Comparison of ENCODE assay signal across 17 cellular contexts in genomic region chr2:593354-594026, GRCh38.
DNase-seq lines count a peak whose midpoint lies in the region; ATAC-seq and TF ChIP-seq lines count a peak whose summit lies in the region.
"Had no signal": no experiment of that assay in that cellular context is flagged by ENCODE, and none has a peak within 500 bp of the region (broad histone marks: within the 10 kb centered on the region; RNA-seq: fewer than 3 reads in every experiment).

No MANE protein-coding gene starts in this region.

- H3K4me2 ChIP-seq in hepatocyte = no peak overlapping the region
- H3K4me2 ChIP-seq: BLaER1 had no signal

- H3K27me3 Mint-ChIP-seq in stimulated activated naive B cell treated with anti-CD40 and anti-IgM and Interleukin-4, amounts not matched to agents 10 μg/mL and 1 μg/mL and 100 μg/mL, for 72 hours = peaks cover 17 to 30% of the 10 kb centered on the region in 2 donors

- peak overlapping the region; percentile 63 for H3K27ac ChIP-seq in hepatocyte
- H3K27ac ChIP-seq: BLaER1, C4-2B, GM23248 had no signal

- no peak overlapping the region for H3K4me3 Mint-ChIP-seq in stimulated activated naive B cell treated with anti-CD40 and anti-IgM and Interleukin-4, amounts not matched to agents 10 μg/mL and 1 μg/mL and 100 μg/mL, for 72 hours
- H3K4me3 Mint-ChIP-seq: B cell; CD4-positive, CD25-positive, alpha-beta regulatory T cell; CD8-positive, alpha-beta T cell had no signal

- H3K27me3 ChIP-seq in hepatocyte = no peaks in the 10 kb centered on the region
- H3K27me3 ChIP-seq: BLaER1 had no signal

- H2AFZ ChIP-seq in hepatocyte = no peak overlapping the region
- H2AFZ ChIP-seq: GM23248 had no signal

- H3K4me3 ChIP-seq in hepatocyte (no peak overlapping the region), mucosa of descending colon (no peak overlapping the region)
- H3K4me3 ChIP-seq: BLaER1, GM23248 had no signal

- H3K4me1 Mint-ChIP-seq in stimulated activated naive B cell treated with anti-CD40 and anti-IgM and Interleukin-4, amounts not matched to agents 10 μg/mL and 1 μg/mL and 100 μg/mL, for 72 hours = no peaks in the 10 kb centered on the region
- H3K4me1 Mint-ChIP-seq: B cell; CD4-positive, CD25-positive, alpha-beta regulatory T cell had no signal

- H3K36me3 ChIP-seq in hepatocyte (replicated peaks; ENCODE audit: insufficient read depth, low read depth) = no peaks in the 10 kb centered on the region
- H3K36me3 ChIP-seq in mucosa of descending colon (ENCODE audit: low read depth) = no peaks in the 10 kb centered on the region
- H3K36me3 ChIP-seq: BLaER1 had no signal

- no peaks in the 10 kb centered on the region for H4K20me1 ChIP-seq in hepatocyte (ENCODE audit: insufficient read depth, poor library complexity, severe bottlenecking)
- H4K20me1 ChIP-seq: BLaER1 had no signal

- peak overlapping the region; percentile 4 for H3K27ac Mint-ChIP-seq in stimulated activated naive B cell treated with anti-CD40 and anti-IgM and Interleukin-4, amounts not matched to agents 10 μg/mL and 1 μg/mL and 100 μg/mL, for 72 hours
- H3K27ac Mint-ChIP-seq: B cell; CD8-positive, alpha-beta T cell had no signal

- DNase-seq in hepatocyte (ENCODE audit: low spot score) (peak; percentile 71), mucosa of descending colon (no peak), NCI-H82 treated with DMSO at 0.1 percent for 48 hours (lab: John Stamatoyannopoulos, UW; ENCODE audit: unreplicated experiment) (no peak)
- DNase-seq in stimulated activated naive B cell treated with anti-CD40 and anti-IgM and Interleukin-4, amounts not matched to agents 10 μg/mL and 1 μg/mL and 100 μg/mL, for 72 hours = no peak
- DNase-seq: Caco-2; CD4-positive, CD25-positive, alpha-beta regulatory T cell; CD8-positive, alpha-beta T cell; DMS153; DND-41; GM23248; H7; HCEC 1CT had no signal

- H3K9me2 ChIP-seq in hepatocyte (replicated peaks; ENCODE audit: insufficient read depth) = no peaks in the 10 kb centered on the region

- H3K4me1 ChIP-seq in hepatocyte (ENCODE audit: insufficient read depth) (no peaks in the 10 kb centered on the region), mucosa of descending colon (ENCODE audit: low read depth) (no peaks in the 10 kb centered on the region)
- H3K4me1 ChIP-seq: BLaER1, Caco-2 had no signal

- TF ChIP-seq CTCF in hepatocyte (IDR thresholded peaks at IDR 0.05; ENCODE audit: poor library complexity) (no peak), mucosa of descending colon (IDR thresholded peaks at IDR 0.05) (no peak)

- no peaks in the 10 kb centered on the region for H3K79me2 ChIP-seq in hepatocyte

- H3K36me3 Mint-ChIP-seq in stimulated activated naive B cell treated with anti-CD40 and anti-IgM and Interleukin-4, amounts not matched to agents 10 μg/mL and 1 μg/mL and 100 μg/mL, for 72 hours = no peaks in the 10 kb centered on the region
- H3K36me3 Mint-ChIP-seq: CD4-positive, CD25-positive, alpha-beta regulatory T cell; CD8-positive, alpha-beta T cell had no signal

- intact Hi-C loops in mucosa of descending colon (cut with DNase I, micrococcal nuclease) = no loop called here

- H3K9me3 Mint-ChIP-seq in stimulated activated naive B cell treated with anti-CD40 and anti-IgM and Interleukin-4, amounts not matched to agents 10 μg/mL and 1 μg/mL and 100 μg/mL, for 72 hours = no peaks in the 10 kb centered on the region
- H3K9me3 Mint-ChIP-seq: CD4-positive, CD25-positive, alpha-beta regulatory T cell; CD8-positive, alpha-beta T cell had no signal

- peak; percentile 61 for ATAC-seq in mucosa of descending colon
- ATAC-seq in stimulated activated naive B cell treated with anti-CD40 and anti-IgM and Interleukin-4, amounts not matched to agents 10 μg/mL and 1 μg/mL and 100 μg/mL, for 72 hours (replicated peaks) = no peak
- ATAC-seq in esophagus mucosa = no peak
- ATAC-seq in GM18868 (IDR thresholded peaks at IDR 0.05; ENCODE audit: unreplicated experiment) = no peak
- ATAC-seq: CD8-positive, alpha-beta T cell had no signal

- no peaks in the 10 kb centered on the region for H3K9me3 ChIP-seq in hepatocyte (ENCODE audit: low read depth)
- no peaks in the 10 kb centered on the region for H3K9me3 ChIP-seq in mucosa of descending colon
- H3K9me3 ChIP-seq: BLaER1, Caco-2 had no signal

- 69% methylated on average over 17 of the region's 17 CpGs for WGBS in hepatocyte (ENCODE audit: low lambda C conversion rate, missing lambda C conversion rate)
